In genomic region chr9:72280913-72281500, GRCh38 we compare ENCODE assay signal across 8 cellular contexts.
DNase-seq lines count a peak whose midpoint lies in the region; ATAC-seq, FAIRE-seq and TF ChIP-seq lines count a peak whose summit lies in the region.

No MANE protein-coding gene starts in this region.

- H3K4me1 ChIP-seq in A549 (no peaks in the 10 kb centered on the region), kidney (ENCODE audit: control insufficient read depth in 1 of 2, insufficient read depth in 1 of 2, low read depth in 1 of 2, low read length in 2 of 2) (no peaks in the 10 kb centered on the region)

- no peaks in the 10 kb centered on the region for H3K36me3 Mint-ChIP-seq in activated B cell treated with CpG ODN at 0.5 μM for 24 hours (ENCODE audit: low read depth)

- ATAC-seq in A549, result peak; percentile 94 to 98
- peak; percentile 73 for ATAC-seq in GM18498 (IDR thresholded peaks at IDR 0.05; ENCODE audit: unreplicated experiment)
- peak; percentile 91 for ATAC-seq in HG02938 (IDR thresholded peaks at IDR 0.05; ENCODE audit: unreplicated experiment)
- peak; percentile 87 for ATAC-seq in activated B cell treated with CpG ODN at 0.5 μM for 24 hours (ENCODE audit: low read depth)

- H3K9me3 Mint-ChIP-seq in activated B cell treated with CpG ODN at 0.5 μM for 24 hours, result no peaks in the 10 kb centered on the region

- peaks cover 4% of the 10 kb centered on the region for H3K27me3 Mint-ChIP-seq in activated B cell treated with CpG ODN at 0.5 μM for 24 hours

- H3K4me3 Mint-ChIP-seq in activated B cell treated with CpG ODN at 0.5 μM for 24 hours, result no peak overlapping the region

- TF ChIP-seq POLR2A in A549 (IDR thresholded peaks at IDR 0.05; ENCODE audit: low read length), result no peak

- no peaks in the 10 kb centered on the region for H3K36me3 ChIP-seq in kidney (ENCODE audit: control insufficient read depth in 1 of 2, insufficient read depth in 2 of 2, low read length in 2 of 2)

- POLR2A ChIA-PET in A549 (lab: Yijun Ruan, JAX), result interaction anchor here (0.6 to 1.3 kb wide), 5 partner anchors 70 to 651 kb away, joined by 3 to 6 read pairs (median 3); partner anchors contain the start of gene ZFAND5
- POLR2A ChIA-PET in activated B cell treated with CpG ODN at 0.5 μM for 24 hours (lab: Charles Lee), result no interaction called here

- CTCF ChIA-PET in A549 (lab: Yijun Ruan, JAX), result interaction anchor here (0.6 to 17.9 kb wide), 85 partner anchors 10 to 1211 kb away, joined by 3 to 340 read pairs (median 4); partner anchors contain the start of gene ZFAND5
- CTCF ChIA-PET in activated B cell treated with CpG ODN at 0.5 μM for 24 hours (lab: Charles Lee), result interaction anchor here (0.5 to 6.8 kb wide), 21 partner anchors 9 to 802 kb away, joined by 3 to 120 read pairs (median 5); no protein-coding TSS in a partner anchor

- TF ChIP-seq EP300 in A549 (IDR thresholded peaks at IDR 0.05), result no peak

- H3K27ac ChIP-seq in A549 (peak overlapping the region in 1 of 2 experiments; percentile 19; a peak in 3 of 6 replicates), kidney (ENCODE audit: low read depth in 2 of 2, low read length in 2 of 2) (no peak overlapping the region)

- intact Hi-C loops in activated B cell treated with CpG ODN at 0.5 μM for 24 hours (cut with micrococcal nuclease) (loop anchor here (1.0 to 5.0 kb wide), 5 partner anchors 311 to 903 kb away; no protein-coding TSS in a partner anchor), kidney (cut with DNase I) (loop anchor here (10.0 kb wide), 1 partner anchor 534 kb away; no protein-coding TSS in a partner anchor)

- H3K27ac Mint-ChIP-seq in activated B cell treated with CpG ODN at 0.5 μM for 24 hours, result no peak overlapping the region

- no peak overlapping the region for H3K4me2 ChIP-seq in A549

- DNase-seq in A549 (ENCODE audit: low read depth in 1 of 2, low spot score in 1 of 2) (peak; percentile 63 to 77), NCI-H2171 (lab: John Stamatoyannopoulos, UW) (peak; percentile 33), activated B cell treated with CpG ODN at 0.5 μM for 24 hours (peak; percentile 27), cardiac fibroblast (ENCODE audit: low read depth in 2 of 2) (peak; percentile 74 to 84), kidney (peak; percentile 80)
- DNase-seq in stimulated activated CD4-positive, alpha-beta T cell treated with anti-CD3 and anti-CD28 coated beads, Interleukin-2, amount 100 ng/mL, for 24 hours, result peak; percentile 74

- peak; percentile 95 for TF ChIP-seq CTCF in A549 (IDR thresholded peaks at IDR 0.05)
- peak; percentile 67 for TF ChIP-seq CTCF in activated B cell treated with CpG ODN at 0.5 μM for 24 hours (IDR thresholded peaks at IDR 0.05)
- peak; percentile 95 for TF ChIP-seq CTCF in cardiac fibroblast (IDR thresholded peaks at IDR 0.05; ENCODE audit: low read depth, low read length)
- TF ChIP-seq CTCF in kidney (IDR thresholded peaks at IDR 0.05; ENCODE audit: borderline replicate concordance, extremely low read depth, insufficient read depth), result peak; percentile 96

- H3K9me3 ChIP-seq in A549 (0 out of 3 replicates have a peak, but pooled peaks cover 3% of the 10 kb centered on the region), kidney (ENCODE audit: control insufficient read depth in 1 of 2, low read length in 2 of 2) (no peaks in the 10 kb centered on the region)

- no peaks in the 10 kb centered on the region for H3K4me1 Mint-ChIP-seq in activated B cell treated with CpG ODN at 0.5 μM for 24 hours

- H3K4me3 ChIP-seq in A549, result no peak overlapping the region
- no peak overlapping the region for H3K4me3 ChIP-seq in cardiac fibroblast (replicated peaks in 1 of 2; ENCODE audit: low read depth in 2 of 2, low read length in 2 of 2)
- H3K4me3 ChIP-seq in kidney (ENCODE audit: low read length in 2 of 2), result no peak overlapping the region

- H3K9ac ChIP-seq in kidney (ENCODE audit: low read length in 2 of 2), result no peak overlapping the region

- FAIRE-seq in A549 (lab: Jason Lieb, UNC), result peak; percentile 67
- FAIRE-seq in kidney (lab: Jason Lieb, UNC), result peak; percentile 52

- 28% methylated on average over 11 of the region's 11 CpGs for WGBS in A549 (ENCODE audit: missing lambda C conversion rate)

- TF ChIP-seq RAD21 in A549 (conservative IDR thresholded peaks at IDR 0.05 in 1 of 2, IDR thresholded peaks at IDR 0.05 in 1 of 2), result peak; percentile 98

TF ChIP-seq in A549, 52 proteins besides CTCF, POLR2A, EP300 and RAD21:
- no peak for TF ChIP-seq E2F6 (IDR thresholded peaks at IDR 0.05; ENCODE audit: borderline replicate concordance, low read depth)
- no peak for TF ChIP-seq HEYL (CRISPR knock-in tag; IDR thresholded peaks at IDR 0.05)
- no peak for TF ChIP-seq ZNF302 (CRISPR knock-in tag; IDR thresholded peaks at IDR 0.05)
- peak; percentile 94 for TF ChIP-seq SMC3 (IDR thresholded peaks at IDR 0.05)

Comparison
In these comparisons a context has a peak if more than half of its experiments do, and no peak if none do; other contexts are left out.
1. DNase-seq: peak in every context shown above with its lines; median percentile 80 in kidney; 79 in cardiac fibroblast; 74 in stimulated activated CD4-positive, alpha-beta T cell treated with anti-CD3 and anti-CD28 coated beads, Interleukin-2, amount 100 ng/mL, for 24 hours; 70 in A549; 33 in NCI-H2171; 27 in activated B cell treated with CpG ODN at 0.5 μM for 24 hours.